1 cellular context compared by ENCODE assay signal in genomic region chr7:51299391-51300133, GRCh38.
TF ChIP-seq lines count a peak whose summit lies in the region.

No MANE protein-coding gene starts in this region.

TF ChIP-seq in H1, 55 proteins besides CTCF, POLR2A, EP300 and RAD21:
- no peak for TF ChIP-seq ASH2L (IDR thresholded peaks at IDR 0.05; ENCODE audit: low read length)
- no peak for TF ChIP-seq SUZ12 (IDR thresholded peaks at IDR 0.05; ENCODE audit: low read length)
- TF ChIP-seq CREB1 (IDR thresholded peaks at IDR 0.05) = no peak
- no peak for TF ChIP-seq NANOG (IDR thresholded peaks at IDR 0.05; ENCODE audit: insufficient read depth, low read depth, low read length, poor library complexity, severe bottlenecking)
- no peak for TF ChIP-seq EGR1 (IDR thresholded peaks at IDR 0.05; ENCODE audit: borderline replicate concordance, low read depth, low read length)
- TF ChIP-seq NRF1 (IDR thresholded peaks at IDR 0.05; ENCODE audit: low read depth, low read length) = no peak
- no peak for TF ChIP-seq RFX5 (IDR thresholded peaks at IDR 0.05; ENCODE audit: borderline replicate concordance, low read depth, low read length)
- TF ChIP-seq MAFK (IDR thresholded peaks at IDR 0.05; ENCODE audit: low read depth, low read length) = no peak
- no peak for TF ChIP-seq HDAC6 (IDR thresholded peaks at IDR 0.05; ENCODE audit: low read depth, low read length)
- TF ChIP-seq, protein P1, sequence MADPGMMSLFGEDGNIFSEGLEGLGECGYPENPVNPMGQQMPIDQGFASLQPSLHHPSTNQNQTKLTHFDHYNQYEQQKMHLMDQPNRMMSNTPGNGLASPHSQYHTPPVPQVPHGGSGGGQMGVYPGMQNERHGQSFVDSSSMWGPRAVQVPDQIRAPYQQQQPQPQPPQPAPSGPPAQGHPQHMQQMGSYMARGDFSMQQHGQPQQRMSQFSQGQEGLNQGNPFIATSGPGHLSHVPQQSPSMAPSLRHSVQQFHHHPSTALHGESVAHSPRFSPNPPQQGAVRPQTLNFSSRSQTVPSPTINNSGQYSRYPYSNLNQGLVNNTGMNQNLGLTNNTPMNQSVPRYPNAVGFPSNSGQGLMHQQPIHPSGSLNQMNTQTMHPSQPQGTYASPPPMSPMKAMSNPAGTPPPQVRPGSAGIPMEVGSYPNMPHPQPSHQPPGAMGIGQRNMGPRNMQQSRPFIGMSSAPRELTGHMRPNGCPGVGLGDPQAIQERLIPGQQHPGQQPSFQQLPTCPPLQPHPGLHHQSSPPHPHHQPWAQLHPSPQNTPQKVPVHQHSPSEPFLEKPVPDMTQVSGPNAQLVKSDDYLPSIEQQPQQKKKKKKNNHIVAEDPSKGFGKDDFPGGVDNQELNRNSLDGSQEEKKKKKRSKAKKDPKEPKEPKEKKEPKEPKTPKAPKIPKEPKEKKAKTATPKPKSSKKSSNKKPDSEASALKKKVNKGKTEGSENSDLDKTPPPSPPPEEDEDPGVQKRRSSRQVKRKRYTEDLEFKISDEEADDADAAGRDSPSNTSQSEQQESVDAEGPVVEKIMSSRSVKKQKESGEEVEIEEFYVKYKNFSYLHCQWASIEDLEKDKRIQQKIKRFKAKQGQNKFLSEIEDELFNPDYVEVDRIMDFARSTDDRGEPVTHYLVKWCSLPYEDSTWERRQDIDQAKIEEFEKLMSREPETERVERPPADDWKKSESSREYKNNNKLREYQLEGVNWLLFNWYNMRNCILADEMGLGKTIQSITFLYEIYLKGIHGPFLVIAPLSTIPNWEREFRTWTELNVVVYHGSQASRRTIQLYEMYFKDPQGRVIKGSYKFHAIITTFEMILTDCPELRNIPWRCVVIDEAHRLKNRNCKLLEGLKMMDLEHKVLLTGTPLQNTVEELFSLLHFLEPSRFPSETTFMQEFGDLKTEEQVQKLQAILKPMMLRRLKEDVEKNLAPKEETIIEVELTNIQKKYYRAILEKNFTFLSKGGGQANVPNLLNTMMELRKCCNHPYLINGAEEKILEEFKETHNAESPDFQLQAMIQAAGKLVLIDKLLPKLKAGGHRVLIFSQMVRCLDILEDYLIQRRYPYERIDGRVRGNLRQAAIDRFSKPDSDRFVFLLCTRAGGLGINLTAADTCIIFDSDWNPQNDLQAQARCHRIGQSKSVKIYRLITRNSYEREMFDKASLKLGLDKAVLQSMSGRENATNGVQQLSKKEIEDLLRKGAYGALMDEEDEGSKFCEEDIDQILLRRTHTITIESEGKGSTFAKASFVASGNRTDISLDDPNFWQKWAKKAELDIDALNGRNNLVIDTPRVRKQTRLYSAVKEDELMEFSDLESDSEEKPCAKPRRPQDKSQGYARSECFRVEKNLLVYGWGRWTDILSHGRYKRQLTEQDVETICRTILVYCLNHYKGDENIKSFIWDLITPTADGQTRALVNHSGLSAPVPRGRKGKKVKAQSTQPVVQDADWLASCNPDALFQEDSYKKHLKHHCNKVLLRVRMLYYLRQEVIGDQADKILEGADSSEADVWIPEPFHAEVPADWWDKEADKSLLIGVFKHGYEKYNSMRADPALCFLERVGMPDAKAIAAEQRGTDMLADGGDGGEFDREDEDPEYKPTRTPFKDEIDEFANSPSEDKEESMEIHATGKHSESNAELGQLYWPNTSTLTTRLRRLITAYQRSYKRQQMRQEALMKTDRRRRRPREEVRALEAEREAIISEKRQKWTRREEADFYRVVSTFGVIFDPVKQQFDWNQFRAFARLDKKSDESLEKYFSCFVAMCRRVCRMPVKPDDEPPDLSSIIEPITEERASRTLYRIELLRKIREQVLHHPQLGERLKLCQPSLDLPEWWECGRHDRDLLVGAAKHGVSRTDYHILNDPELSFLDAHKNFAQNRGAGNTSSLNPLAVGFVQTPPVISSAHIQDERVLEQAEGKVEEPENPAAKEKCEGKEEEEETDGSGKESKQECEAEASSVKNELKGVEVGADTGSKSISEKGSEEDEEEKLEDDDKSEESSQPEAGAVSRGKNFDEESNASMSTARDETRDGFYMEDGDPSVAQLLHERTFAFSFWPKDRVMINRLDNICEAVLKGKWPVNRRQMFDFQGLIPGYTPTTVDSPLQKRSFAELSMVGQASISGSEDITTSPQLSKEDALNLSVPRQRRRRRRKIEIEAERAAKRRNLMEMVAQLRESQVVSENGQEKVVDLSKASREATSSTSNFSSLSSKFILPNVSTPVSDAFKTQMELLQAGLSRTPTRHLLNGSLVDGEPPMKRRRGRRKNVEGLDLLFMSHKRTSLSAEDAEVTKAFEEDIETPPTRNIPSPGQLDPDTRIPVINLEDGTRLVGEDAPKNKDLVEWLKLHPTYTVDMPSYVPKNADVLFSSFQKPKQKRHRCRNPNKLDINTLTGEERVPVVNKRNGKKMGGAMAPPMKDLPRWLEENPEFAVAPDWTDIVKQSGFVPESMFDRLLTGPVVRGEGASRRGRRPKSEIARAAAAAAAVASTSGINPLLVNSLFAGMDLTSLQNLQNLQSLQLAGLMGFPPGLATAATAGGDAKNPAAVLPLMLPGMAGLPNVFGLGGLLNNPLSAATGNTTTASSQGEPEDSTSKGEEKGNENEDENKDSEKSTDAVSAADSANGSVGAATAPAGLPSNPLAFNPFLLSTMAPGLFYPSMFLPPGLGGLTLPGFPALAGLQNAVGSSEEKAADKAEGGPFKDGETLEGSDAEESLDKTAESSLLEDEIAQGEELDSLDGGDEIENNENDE (IDR thresholded peaks at IDR 0.05; ENCODE audit: insufficient replicate concordance, low read length) = no peak
- no peak for TF ChIP-seq EZH2 (IDR thresholded peaks at IDR 0.05; ENCODE audit: low read depth, low read length, severe bottlenecking)
- TF ChIP-seq PHF8 (conservative IDR thresholded peaks at IDR 0.05; ENCODE audit: low read depth, low read length) = no peak
- no peak for TF ChIP-seq TAF1 (IDR thresholded peaks at IDR 0.05; ENCODE audit: low read depth, low read length)
- no peak for TF ChIP-seq ZNF274 (IDR thresholded peaks at IDR 0.05; ENCODE audit: borderline replicate concordance, extremely low read depth, low read length)
- no peak for TF ChIP-seq CHD2 (IDR thresholded peaks at IDR 0.05; ENCODE audit: low read length)
- TF ChIP-seq JUN (IDR thresholded peaks at IDR 0.05; ENCODE audit: low read depth, low read length) = no peak
- TF ChIP-seq GTF2F1 (IDR thresholded peaks at IDR 0.05; ENCODE audit: borderline replicate concordance, low read depth, low read length) = no peak
- TF ChIP-seq, protein P2, sequence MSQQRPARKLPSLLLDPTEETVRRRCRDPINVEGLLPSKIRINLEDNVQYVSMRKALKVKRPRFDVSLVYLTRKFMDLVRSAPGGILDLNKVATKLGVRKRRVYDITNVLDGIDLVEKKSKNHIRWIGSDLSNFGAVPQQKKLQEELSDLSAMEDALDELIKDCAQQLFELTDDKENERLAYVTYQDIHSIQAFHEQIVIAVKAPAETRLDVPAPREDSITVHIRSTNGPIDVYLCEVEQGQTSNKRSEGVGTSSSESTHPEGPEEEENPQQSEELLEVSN (IDR thresholded peaks at IDR 0.05) = no peak
- TF ChIP-seq KDM1A (IDR thresholded peaks at IDR 0.05; ENCODE audit: borderline replicate concordance, low read length) = no peak
- TF ChIP-seq BCL11A (IDR thresholded peaks at IDR 0.05; ENCODE audit: low read depth in 2 of 2, low read length in 2 of 2) = no peak
